In genomic region chr16:58511933-58512815, GRCh38 we compare ENCODE assay signal across 8 cellular contexts. TPM values are rescaled to one million over a fixed set of nuclear protein-coding genes. Genes with fewer than 3 reads are reported as not detected.
DNase-seq lines count a peak whose midpoint lies in the region; ATAC-seq, FAIRE-seq and TF ChIP-seq lines count a peak whose summit lies in the region.

No MANE protein-coding gene starts in this region.

- DNase-seq in NCI-H1694 (lab: John Stamatoyannopoulos, UW): peak; percentile 33
- DNase-seq in UCSD-AML1 (lab: John Stamatoyannopoulos, UW; ENCODE audit: unreplicated experiment): peak; percentile 70
- DNase-seq in astrocyte of the spinal cord (ENCODE audit: low read depth, low spot score): peak; percentile 55
- DNase-seq in inferior parietal cortex (ENCODE audit: extremely low spot score): peak; percentile 77
- DNase-seq in stimulated activated CD4-positive, alpha-beta T cell treated with anti-CD3 and anti-CD28 coated beads, Interleukin-1b, Interleukin-23, amount 100 ng/mL, for 4 hours (ENCODE audit: low read depth in 2 of 2): peak; percentile 87
- no peak for DNase-seq in frontal cortex (ENCODE audit: low spot score in 2 of 2)

- peak overlapping the region; percentile 63; the same call in 1 of the 2 replicates for H3K27ac ChIP-seq in C4-2B

- ATAC-seq in GM21447 (IDR thresholded peaks at IDR 0.05; ENCODE audit: unreplicated experiment): peak; percentile 37

- FAIRE-seq in frontal cortex (lab: Jason Lieb, UNC): no peak

- TF ChIP-seq CTCF in C4-2B (conservative IDR thresholded peaks at IDR 0.05): peak; percentile 87
- peak; percentile 80 for TF ChIP-seq CTCF in astrocyte of the spinal cord (IDR thresholded peaks at IDR 0.05; ENCODE audit: low read depth, low read length)

- in situ Hi-C loops in astrocyte of the spinal cord (cut with HindIII; ENCODE audit: low sequenced_read_pairs): no loop called here

- no peak overlapping the region for H3K4me3 ChIP-seq in astrocyte of the spinal cord (ENCODE audit: low read depth, low read length)

RNA-seq across cellular contexts. Expression of gene SETD6, which starts 3.1 kb away (rescaled TPM):
- total RNA-seq in frontal cortex: 15.9 TPM

RNA-seq across cellular contexts. Expression of gene NDRG4, which starts 12.2 kb away (rescaled TPM):
- 230 TPM for total RNA-seq in frontal cortex

Comparison
In these comparisons a context has a peak if more than half of its experiments do, and no peak if none do; other contexts are left out.
1. DNase-seq: peak in NCI-H1694 (single experiment), UCSD-AML1 (single experiment), astrocyte of the spinal cord (single experiment), inferior parietal cortex (single experiment) and stimulated activated CD4-positive, alpha-beta T cell treated with anti-CD3 and anti-CD28 coated beads, Interleukin-1b, Interleukin-23, amount 100 ng/mL, for 4 hours (2 of 2); none in frontal cortex (0 of 2).